ENCODE assay signal across 8 cellular contexts in genomic region chr1:209248649-209249279, GRCh38.
DNase-seq lines count a peak whose midpoint lies in the region; ATAC-seq and TF ChIP-seq lines count a peak whose summit lies in the region.

No MANE protein-coding gene starts in this region.

- no peaks in the 10 kb centered on the region for H3K36me3 Mint-ChIP-seq in activated T-cell treated with anti-CD3 and anti-CD28 coated beads, Interleukin-2, amount 50 U/mL, for 4 hours (ENCODE audit: insufficient read depth)

- H3K4me1 Mint-ChIP-seq in activated T-cell treated with anti-CD3 and anti-CD28 coated beads, Interleukin-2, amount 50 U/mL, for 4 hours (ENCODE audit: low read depth) = no peaks in the 10 kb centered on the region

- TF ChIP-seq POLR2A in ovary (IDR thresholded peaks at IDR 0.05) = no peak

- peak; percentile 90 for ATAC-seq in GM21390 (IDR thresholded peaks at IDR 0.05; ENCODE audit: unreplicated experiment)
- ATAC-seq in activated T-cell treated with anti-CD3 and anti-CD28 coated beads, Interleukin-2, amount 50 U/mL, for 4 hours = peak in 1 of 2 donors; percentile 48

- no peaks in the 10 kb centered on the region for H3K36me3 ChIP-seq in ovary

- DNase-seq in EH (ENCODE audit: low read depth) = peak; percentile 55
- peak; percentile 37 for DNase-seq in HS-5 (ENCODE audit: low read depth)
- peak; percentile 74 for DNase-seq in NCI-H748 (lab: John Stamatoyannopoulos, UW; ENCODE audit: unreplicated experiment)
- DNase-seq in activated T-cell treated with anti-CD3 and anti-CD28 coated beads, Interleukin-2, amount 50 U/mL, for 4 hours = peak; percentile 26
- DNase-seq in foreskin melanocyte = peak; percentile 32
- DNase-seq in ovary = peak in 1 of 5 donors; percentile 33
- DNase-seq in UCSD-AML1 (lab: John Stamatoyannopoulos, UW; ENCODE audit: unreplicated experiment) = no peak

- no peak overlapping the region for H3K27ac ChIP-seq in ovary

- peak; percentile 35 to 60 (median 36) for TF ChIP-seq CTCF in ovary (IDR thresholded peaks at IDR 0.05)

- H3K27me3 ChIP-seq in ovary = no peaks in the 10 kb centered on the region

- H3K4me3 ChIP-seq in ovary = no peak overlapping the region

- H3K9me3 Mint-ChIP-seq in activated T-cell treated with anti-CD3 and anti-CD28 coated beads, Interleukin-2, amount 50 U/mL, for 4 hours = no peaks in the 10 kb centered on the region

- 20 to 35% (median 25%) methylated on average over 6 of the region's 6 CpGs for WGBS in ovary, 3 donors

- no peak for TF ChIP-seq EP300 in ovary (IDR thresholded peaks at IDR 0.05)

- H3K4me1 ChIP-seq in ovary (ENCODE audit: insufficient read depth) = no peaks in the 10 kb centered on the region

- intact Hi-C loops in ovary (cut with DNase I) = no loop called here

- no peak overlapping the region for H3K4me3 Mint-ChIP-seq in activated T-cell treated with anti-CD3 and anti-CD28 coated beads, Interleukin-2, amount 50 U/mL, for 4 hours

- H3K27me3 Mint-ChIP-seq in activated T-cell treated with anti-CD3 and anti-CD28 coated beads, Interleukin-2, amount 50 U/mL, for 4 hours (ENCODE audit: low read depth) = no peaks in the 10 kb centered on the region

- no peaks in the 10 kb centered on the region for H3K9me3 ChIP-seq in ovary
